ENCODE assay signal across 8 cellular contexts in the genomic region with DNA sequence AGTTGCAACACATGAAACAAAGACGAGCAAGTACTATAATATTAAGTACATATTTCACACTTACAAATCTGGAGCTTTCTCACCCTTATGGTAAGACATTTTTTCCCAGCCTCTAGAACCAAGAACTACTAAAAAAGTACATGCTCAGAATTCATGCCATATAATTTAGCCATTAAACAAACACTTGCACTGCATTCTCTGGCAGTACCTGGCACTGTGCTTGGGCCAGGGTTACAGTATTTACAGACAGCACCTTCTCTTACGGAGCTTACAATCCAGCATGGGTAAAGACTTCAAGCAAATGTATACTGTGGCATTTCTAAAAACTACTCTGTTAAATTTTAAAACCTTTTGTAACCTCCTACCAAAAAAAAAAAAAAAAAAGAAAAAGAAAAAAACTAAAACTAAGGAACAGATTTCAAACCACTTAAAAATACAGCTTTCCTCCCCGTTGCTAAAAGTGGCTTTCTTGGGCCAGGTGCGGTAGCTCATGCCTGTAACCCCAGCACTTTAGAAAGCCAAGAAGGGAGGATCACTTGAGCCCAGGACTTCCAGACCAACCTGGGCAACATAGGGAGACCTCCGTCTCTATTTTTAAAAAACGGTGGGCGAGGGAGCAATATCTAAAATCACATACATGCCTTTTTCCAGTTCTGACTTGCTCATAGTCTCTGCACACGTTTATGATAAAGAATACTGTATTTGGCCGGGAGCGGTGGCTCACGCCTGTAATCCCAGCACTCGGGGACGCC. TPM values are rescaled to one million over a fixed set of nuclear protein-coding genes. Genes with fewer than 3 reads are reported as not detected.
A peak's percentile ranks its signal among the peaks of the same experiment; 100 is the strongest.
DNase-seq lines count a peak whose midpoint lies in the region; ATAC-seq lines count a peak whose summit lies in the region.

No MANE protein-coding gene starts in this region.

- DNase-seq in DMS114 treated with DMSO at 0.1 percent for 48 hours (lab: John Stamatoyannopoulos, UW; ENCODE audit: unreplicated experiment) (peak; percentile 12), left ventricle myocardium superior (no peak), COLO829 (ENCODE audit: low spot score) (no peak), NCI-H2196 treated with DMSO at 0.1 percent for 48 hours (lab: John Stamatoyannopoulos, UW; ENCODE audit: unreplicated experiment) (no peak), CD1c-positive myeloid dendritic cell (ENCODE audit: extremely low spot score) (no peak)
- no peak for DNase-seq in activated CD4-positive, alpha-beta memory T cell treated with anti-CD3 and anti-CD28 coated beads, Interleukin-2, amount 10 ng/mL, durations not matched to agents 7 days and 5 days

- no peaks in the 10 kb centered on the region for H3K9me3 Mint-ChIP-seq in activated CD4-positive, alpha-beta memory T cell treated with anti-CD3 and anti-CD28 coated beads, Interleukin-2, amount 10 ng/mL, durations not matched to agents 7 days and 5 days

- POLR2A ChIA-PET in activated CD4-positive, alpha-beta memory T cell treated with anti-CD3 and anti-CD28 coated beads, Interleukin-2, amount 10 ng/mL, durations not matched to agents 7 days and 5 days (lab: Charles Lee): interaction anchor here (0.6 to 13.6 kb wide), 17 partner anchors 9 to 421 kb away, joined by 3 to 148 read pairs (median 4); a partner anchor contains a TSS

- peaks cover 6% of the 10 kb centered on the region for H3K36me3 Mint-ChIP-seq in activated CD4-positive, alpha-beta memory T cell treated with anti-CD3 and anti-CD28 coated beads, Interleukin-2, amount 10 ng/mL, durations not matched to agents 7 days and 5 days (ENCODE audit: low read depth)

- no peaks in the 10 kb centered on the region for H3K9me3 ChIP-seq in skeletal muscle satellite cell (replicated peaks; ENCODE audit: low read length)

- H3K4me1 ChIP-seq in skeletal muscle satellite cell (ENCODE audit: control insufficient read depth, insufficient read depth, low read length): peaks cover 9% of the 10 kb centered on the region

- intact Hi-C loops in left ventricle myocardium superior (cut with micrococcal nuclease): loop anchor here (5.0 kb wide), 2 partner anchors 48 to 58 kb away; no protein-coding TSS in a partner anchor

- H3K4me3 ChIP-seq in skeletal muscle satellite cell (ENCODE audit: low read length): peak overlapping the region; percentile 99

- ATAC-seq in HG02884 (IDR thresholded peaks at IDR 0.05; ENCODE audit: unreplicated experiment) (peak; percentile 5), left ventricle myocardium superior (peak; percentile 20)

- CTCF ChIA-PET in activated CD4-positive, alpha-beta memory T cell treated with anti-CD3 and anti-CD28 coated beads, Interleukin-2, amount 10 ng/mL, durations not matched to agents 7 days and 5 days (lab: Charles Lee): interaction anchor here (0.7 to 9.8 kb wide), 24 partner anchors 8 to 506 kb away, joined by 3 to 143 read pairs (median 6); a partner anchor contains a TSS

- peak overlapping the region; percentile 89 for H3K4me2 ChIP-seq in skeletal muscle satellite cell (ENCODE audit: low read length)

- no peaks in the 10 kb centered on the region for H3K36me3 ChIP-seq in skeletal muscle satellite cell (ENCODE audit: insufficient read depth, low read length)

- peak overlapping the region; percentile 83 for H3K27ac Mint-ChIP-seq in activated CD4-positive, alpha-beta memory T cell treated with anti-CD3 and anti-CD28 coated beads, Interleukin-2, amount 10 ng/mL, durations not matched to agents 7 days and 5 days

- peak overlapping the region; percentile 96 for H3K4me3 Mint-ChIP-seq in activated CD4-positive, alpha-beta memory T cell treated with anti-CD3 and anti-CD28 coated beads, Interleukin-2, amount 10 ng/mL, durations not matched to agents 7 days and 5 days

- H3K9ac ChIP-seq in skeletal muscle satellite cell (ENCODE audit: low read depth, low read length): peak overlapping the region; percentile 94

- H3K4me1 Mint-ChIP-seq in activated CD4-positive, alpha-beta memory T cell treated with anti-CD3 and anti-CD28 coated beads, Interleukin-2, amount 10 ng/mL, durations not matched to agents 7 days and 5 days: peaks cover 53% of the 10 kb centered on the region

- H3K27me3 ChIP-seq in skeletal muscle satellite cell (ENCODE audit: control insufficient read depth, insufficient read depth, low read length): no peaks in the 10 kb centered on the region

- no peaks in the 10 kb centered on the region for H3K27me3 Mint-ChIP-seq in activated CD4-positive, alpha-beta memory T cell treated with anti-CD3 and anti-CD28 coated beads, Interleukin-2, amount 10 ng/mL, durations not matched to agents 7 days and 5 days

RNA-seq across cellular contexts. Expression of a gene that starts 0.9 kb away (rescaled TPM):
- total RNA-seq in activated CD4-positive, alpha-beta memory T cell treated with anti-CD3 and anti-CD28 coated beads, Interleukin-2, amount 10 ng/mL, durations not matched to agents 7 days and 5 days: 10 to 100 TPM; 55.0 to 57.5 TPM
- 47.8 TPM for total RNA-seq in left ventricle myocardium superior
- total RNA-seq in skeletal muscle satellite cell (2012; rRNA removed): 11.1 and 15.5 TPM in 2 replicates

RNA-seq across cellular contexts. Expression of a gene that starts 47.6 kb away (rescaled TPM):
- total RNA-seq in activated CD4-positive, alpha-beta memory T cell treated with anti-CD3 and anti-CD28 coated beads, Interleukin-2, amount 10 ng/mL, durations not matched to agents 7 days and 5 days: 1 to 10 TPM; 4.0 TPM
- 6.2 TPM for total RNA-seq in left ventricle myocardium superior
- total RNA-seq in skeletal muscle satellite cell (2012; rRNA removed): 15.2 and 19.9 TPM in 2 replicates
